ENCODE assay signal across 1 cellular context in the genomic region with DNA sequence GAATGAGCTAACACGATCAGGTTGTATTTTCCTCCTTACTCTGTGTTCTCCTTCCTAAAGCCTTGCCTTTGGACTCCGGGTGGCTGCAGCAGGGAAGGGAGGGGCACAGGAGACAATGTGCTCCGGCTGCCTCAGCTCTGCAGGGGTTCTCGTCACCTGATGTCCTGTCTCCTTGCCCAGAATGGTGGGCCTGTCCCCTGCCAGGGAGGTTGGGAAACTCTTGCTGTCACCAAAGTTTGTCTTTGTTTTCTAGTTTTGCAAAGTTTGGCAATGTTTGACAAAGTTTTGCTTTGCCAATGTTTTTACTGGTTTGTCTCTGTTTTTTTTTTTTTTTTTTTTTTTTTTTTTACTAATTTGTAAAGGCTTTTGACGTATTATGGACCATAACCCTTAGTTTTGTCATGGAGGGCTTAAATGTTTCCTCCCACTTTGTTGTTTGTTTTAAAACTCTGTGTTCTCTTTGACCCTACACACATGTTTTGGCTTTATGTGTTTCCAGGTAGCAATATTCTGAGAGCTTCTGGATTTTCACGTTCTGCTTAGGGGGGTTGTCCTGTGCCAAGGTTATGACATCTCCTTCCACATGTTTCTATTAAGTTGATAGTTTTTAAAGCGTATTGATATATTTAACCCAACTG.
TF ChIP-seq lines count a peak whose summit lies in the region.

No MANE protein-coding gene starts in this region.

TF ChIP-seq in HEK293, 187 proteins besides CTCF, POLR2A, EP300 and RAD21 (continued from another document):
- TF ChIP-seq, protein P1, sequence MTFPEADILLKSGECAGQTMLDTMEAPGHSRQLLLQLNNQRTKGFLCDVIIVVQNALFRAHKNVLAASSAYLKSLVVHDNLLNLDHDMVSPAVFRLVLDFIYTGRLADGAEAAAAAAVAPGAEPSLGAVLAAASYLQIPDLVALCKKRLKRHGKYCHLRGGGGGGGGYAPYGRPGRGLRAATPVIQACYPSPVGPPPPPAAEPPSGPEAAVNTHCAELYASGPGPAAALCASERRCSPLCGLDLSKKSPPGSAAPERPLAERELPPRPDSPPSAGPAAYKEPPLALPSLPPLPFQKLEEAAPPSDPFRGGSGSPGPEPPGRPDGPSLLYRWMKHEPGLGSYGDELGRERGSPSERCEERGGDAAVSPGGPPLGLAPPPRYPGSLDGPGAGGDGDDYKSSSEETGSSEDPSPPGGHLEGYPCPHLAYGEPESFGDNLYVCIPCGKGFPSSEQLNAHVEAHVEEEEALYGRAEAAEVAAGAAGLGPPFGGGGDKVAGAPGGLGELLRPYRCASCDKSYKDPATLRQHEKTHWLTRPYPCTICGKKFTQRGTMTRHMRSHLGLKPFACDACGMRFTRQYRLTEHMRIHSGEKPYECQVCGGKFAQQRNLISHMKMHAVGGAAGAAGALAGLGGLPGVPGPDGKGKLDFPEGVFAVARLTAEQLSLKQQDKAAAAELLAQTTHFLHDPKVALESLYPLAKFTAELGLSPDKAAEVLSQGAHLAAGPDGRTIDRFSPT (tag by site-specific recombination; IDR thresholded peaks at IDR 0.05) = no peak
- TF ChIP-seq ZNF10 (tag by site-specific recombination; IDR thresholded peaks at IDR 0.05) (peak; percentile 53), ZBTB7A (tag by site-specific recombination; IDR thresholded peaks at IDR 0.05; ENCODE audit: low read depth) (no peak), ZNF202 (tag by site-specific recombination; IDR thresholded peaks at IDR 0.05; ENCODE audit: borderline replicate concordance) (no peak), ZBTB26 (tag by site-specific recombination; optimal IDR thresholded peaks at IDR 0.05) (no peak), GLIS1 (tag by site-specific recombination; IDR thresholded peaks at IDR 0.05) (peak; percentile 57), GFI1B (tag by site-specific recombination; IDR thresholded peaks at IDR 0.05) (no peak), ZNF664 (tag by site-specific recombination; IDR thresholded peaks at IDR 0.05) (no peak), ZNF837 (tag by site-specific recombination; IDR thresholded peaks at IDR 0.05) (no peak)
